1 cellular context compared by ENCODE assay signal in the genomic region with DNA sequence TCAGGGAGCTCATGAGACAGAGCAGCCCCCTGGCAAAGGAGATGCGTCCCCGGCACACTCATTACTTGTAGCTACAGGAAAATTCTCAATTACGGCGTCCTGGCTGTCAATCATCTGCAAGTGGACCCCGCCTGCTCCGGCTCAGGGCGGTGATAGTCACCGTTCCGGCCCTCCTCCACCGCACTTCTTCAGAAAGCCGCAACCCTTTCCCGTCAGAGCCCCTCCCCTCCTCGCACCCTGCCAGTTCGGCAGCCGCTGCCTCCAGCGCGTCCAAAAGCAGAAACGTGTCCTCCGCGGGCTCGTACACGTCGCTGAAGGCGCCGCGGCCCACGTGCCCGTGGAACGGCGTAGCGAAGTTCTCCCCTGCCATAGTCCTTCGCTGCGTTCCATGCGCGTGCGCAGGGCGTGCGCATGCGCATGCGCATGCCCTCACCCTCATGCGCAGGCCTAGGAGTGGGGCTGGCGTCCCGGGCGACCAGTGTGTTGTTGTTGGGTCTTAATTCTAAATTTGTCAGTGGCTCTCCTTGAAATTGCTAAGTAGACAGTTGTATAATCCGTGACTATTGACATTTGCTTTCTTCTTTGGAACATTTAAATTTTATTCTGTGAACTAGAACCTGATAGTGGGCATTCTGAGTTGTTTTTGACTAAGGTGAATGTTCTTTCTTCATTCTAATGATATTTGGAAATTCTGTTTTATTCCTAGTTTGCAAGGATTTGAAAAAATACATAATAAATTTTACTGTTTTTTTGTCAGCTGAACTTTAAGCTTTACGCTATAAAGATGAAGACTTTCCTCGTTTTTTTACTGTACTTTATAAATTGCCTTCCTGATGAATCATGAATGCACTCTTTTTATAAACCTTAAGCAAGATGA.
TF ChIP-seq lines count a peak whose summit lies in the region.

No MANE protein-coding gene starts in this region.

TF ChIP-seq in K562, 482 proteins besides CTCF, POLR2A, EP300 and RAD21 (continued from another document and continues in another):
- TF ChIP-seq, protein P1, sequence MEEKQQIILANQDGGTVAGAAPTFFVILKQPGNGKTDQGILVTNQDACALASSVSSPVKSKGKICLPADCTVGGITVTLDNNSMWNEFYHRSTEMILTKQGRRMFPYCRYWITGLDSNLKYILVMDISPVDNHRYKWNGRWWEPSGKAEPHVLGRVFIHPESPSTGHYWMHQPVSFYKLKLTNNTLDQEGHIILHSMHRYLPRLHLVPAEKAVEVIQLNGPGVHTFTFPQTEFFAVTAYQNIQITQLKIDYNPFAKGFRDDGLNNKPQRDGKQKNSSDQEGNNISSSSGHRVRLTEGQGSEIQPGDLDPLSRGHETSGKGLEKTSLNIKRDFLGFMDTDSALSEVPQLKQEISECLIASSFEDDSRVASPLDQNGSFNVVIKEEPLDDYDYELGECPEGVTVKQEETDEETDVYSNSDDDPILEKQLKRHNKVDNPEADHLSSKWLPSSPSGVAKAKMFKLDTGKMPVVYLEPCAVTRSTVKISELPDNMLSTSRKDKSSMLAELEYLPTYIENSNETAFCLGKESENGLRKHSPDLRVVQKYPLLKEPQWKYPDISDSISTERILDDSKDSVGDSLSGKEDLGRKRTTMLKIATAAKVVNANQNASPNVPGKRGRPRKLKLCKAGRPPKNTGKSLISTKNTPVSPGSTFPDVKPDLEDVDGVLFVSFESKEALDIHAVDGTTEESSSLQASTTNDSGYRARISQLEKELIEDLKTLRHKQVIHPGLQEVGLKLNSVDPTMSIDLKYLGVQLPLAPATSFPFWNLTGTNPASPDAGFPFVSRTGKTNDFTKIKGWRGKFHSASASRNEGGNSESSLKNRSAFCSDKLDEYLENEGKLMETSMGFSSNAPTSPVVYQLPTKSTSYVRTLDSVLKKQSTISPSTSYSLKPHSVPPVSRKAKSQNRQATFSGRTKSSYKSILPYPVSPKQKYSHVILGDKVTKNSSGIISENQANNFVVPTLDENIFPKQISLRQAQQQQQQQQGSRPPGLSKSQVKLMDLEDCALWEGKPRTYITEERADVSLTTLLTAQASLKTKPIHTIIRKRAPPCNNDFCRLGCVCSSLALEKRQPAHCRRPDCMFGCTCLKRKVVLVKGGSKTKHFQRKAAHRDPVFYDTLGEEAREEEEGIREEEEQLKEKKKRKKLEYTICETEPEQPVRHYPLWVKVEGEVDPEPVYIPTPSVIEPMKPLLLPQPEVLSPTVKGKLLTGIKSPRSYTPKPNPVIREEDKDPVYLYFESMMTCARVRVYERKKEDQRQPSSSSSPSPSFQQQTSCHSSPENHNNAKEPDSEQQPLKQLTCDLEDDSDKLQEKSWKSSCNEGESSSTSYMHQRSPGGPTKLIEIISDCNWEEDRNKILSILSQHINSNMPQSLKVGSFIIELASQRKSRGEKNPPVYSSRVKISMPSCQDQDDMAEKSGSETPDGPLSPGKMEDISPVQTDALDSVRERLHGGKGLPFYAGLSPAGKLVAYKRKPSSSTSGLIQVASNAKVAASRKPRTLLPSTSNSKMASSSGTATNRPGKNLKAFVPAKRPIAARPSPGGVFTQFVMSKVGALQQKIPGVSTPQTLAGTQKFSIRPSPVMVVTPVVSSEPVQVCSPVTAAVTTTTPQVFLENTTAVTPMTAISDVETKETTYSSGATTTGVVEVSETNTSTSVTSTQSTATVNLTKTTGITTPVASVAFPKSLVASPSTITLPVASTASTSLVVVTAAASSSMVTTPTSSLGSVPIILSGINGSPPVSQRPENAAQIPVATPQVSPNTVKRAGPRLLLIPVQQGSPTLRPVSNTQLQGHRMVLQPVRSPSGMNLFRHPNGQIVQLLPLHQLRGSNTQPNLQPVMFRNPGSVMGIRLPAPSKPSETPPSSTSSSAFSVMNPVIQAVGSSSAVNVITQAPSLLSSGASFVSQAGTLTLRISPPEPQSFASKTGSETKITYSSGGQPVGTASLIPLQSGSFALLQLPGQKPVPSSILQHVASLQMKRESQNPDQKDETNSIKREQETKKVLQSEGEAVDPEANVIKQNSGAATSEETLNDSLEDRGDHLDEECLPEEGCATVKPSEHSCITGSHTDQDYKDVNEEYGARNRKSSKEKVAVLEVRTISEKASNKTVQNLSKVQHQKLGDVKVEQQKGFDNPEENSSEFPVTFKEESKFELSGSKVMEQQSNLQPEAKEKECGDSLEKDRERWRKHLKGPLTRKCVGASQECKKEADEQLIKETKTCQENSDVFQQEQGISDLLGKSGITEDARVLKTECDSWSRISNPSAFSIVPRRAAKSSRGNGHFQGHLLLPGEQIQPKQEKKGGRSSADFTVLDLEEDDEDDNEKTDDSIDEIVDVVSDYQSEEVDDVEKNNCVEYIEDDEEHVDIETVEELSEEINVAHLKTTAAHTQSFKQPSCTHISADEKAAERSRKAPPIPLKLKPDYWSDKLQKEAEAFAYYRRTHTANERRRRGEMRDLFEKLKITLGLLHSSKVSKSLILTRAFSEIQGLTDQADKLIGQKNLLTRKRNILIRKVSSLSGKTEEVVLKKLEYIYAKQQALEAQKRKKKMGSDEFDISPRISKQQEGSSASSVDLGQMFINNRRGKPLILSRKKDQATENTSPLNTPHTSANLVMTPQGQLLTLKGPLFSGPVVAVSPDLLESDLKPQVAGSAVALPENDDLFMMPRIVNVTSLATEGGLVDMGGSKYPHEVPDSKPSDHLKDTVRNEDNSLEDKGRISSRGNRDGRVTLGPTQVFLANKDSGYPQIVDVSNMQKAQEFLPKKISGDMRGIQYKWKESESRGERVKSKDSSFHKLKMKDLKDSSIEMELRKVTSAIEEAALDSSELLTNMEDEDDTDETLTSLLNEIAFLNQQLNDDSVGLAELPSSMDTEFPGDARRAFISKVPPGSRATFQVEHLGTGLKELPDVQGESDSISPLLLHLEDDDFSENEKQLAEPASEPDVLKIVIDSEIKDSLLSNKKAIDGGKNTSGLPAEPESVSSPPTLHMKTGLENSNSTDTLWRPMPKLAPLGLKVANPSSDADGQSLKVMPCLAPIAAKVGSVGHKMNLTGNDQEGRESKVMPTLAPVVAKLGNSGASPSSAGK (IDR thresholded peaks at IDR 0.05) = peak; percentile 100
- TF ChIP-seq CHD4 (IDR thresholded peaks at IDR 0.05; ENCODE audit: insufficient read depth, insufficient replicate concordance, low read depth, low read length, poor library complexity, severe bottlenecking) (no peak), ZNF280B (CRISPR knock-in tag; IDR thresholded peaks at IDR 0.05) (no peak), ETV6 (IDR thresholded peaks at IDR 0.05; ENCODE audit: borderline replicate concordance in 1 of 2, low read depth in 2 of 2, low read length in 1 of 2) (no peak), ETV6 (CRISPR knock-in tag; IDR thresholded peaks at IDR 0.05; ENCODE audit: borderline replicate concordance) (peak; percentile 75; the same call in 1 of the 2 replicates), SIN3B (IDR thresholded peaks at IDR 0.05; ENCODE audit: low read depth) (peak; percentile 55; the same call in 1 of the 2 replicates), NFYB (IDR thresholded peaks at IDR 0.05; ENCODE audit: extremely low read depth, insufficient read length) (no peak), CCAR2 (IDR thresholded peaks at IDR 0.05; ENCODE audit: low read depth, low read length) (no peak), TARDBP (IDR thresholded peaks at IDR 0.05) (peak; percentile 91; the same call in 1 of the 2 replicates), ZNF766 (CRISPR knock-in tag; conservative IDR thresholded peaks at IDR 0.05) (peak; percentile 72), NFE2 (IDR thresholded peaks at IDR 0.05; ENCODE audit: low read depth) (peak; percentile 71), PBX2 (CRISPR knock-in tag; IDR thresholded peaks at IDR 0.05; ENCODE audit: low read depth) (peak; percentile 93), PBX2 (tag; conservative IDR thresholded peaks at IDR 0.05; ENCODE audit: low read depth) (peak; percentile 98), SAFB2 (IDR thresholded peaks at IDR 0.05; ENCODE audit: borderline replicate concordance, low read depth, low read length, severe bottlenecking) (no peak), ZNF282 (CRISPR knock-in tag; IDR thresholded peaks at IDR 0.05) (peak; percentile 97; the same call in 1 of the 2 replicates), ATF4 (CRISPR knock-in tag; IDR thresholded peaks at IDR 0.05) (0 out of 2 replicates have a peak, but pooled peaks have one; percentile 46), ZFPM2 (CRISPR knock-in tag; IDR thresholded peaks at IDR 0.05) (no peak), KDM1A (IDR thresholded peaks at IDR 0.05) (no peak), RBM25 (IDR thresholded peaks at IDR 0.05; ENCODE audit: low read depth, low read length, severe bottlenecking) (no peak)
- TF ChIP-seq, protein P2, sequence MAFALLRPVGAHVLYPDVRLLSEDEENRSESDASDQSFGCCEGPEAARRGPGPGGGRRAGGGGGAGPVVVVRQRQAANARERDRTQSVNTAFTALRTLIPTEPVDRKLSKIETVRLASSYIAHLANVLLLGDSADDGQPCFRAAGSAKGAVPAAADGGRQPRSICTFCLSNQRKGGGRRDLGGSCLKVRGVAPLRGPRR (CRISPR knock-in tag; IDR thresholded peaks at IDR 0.05) = no peak
- TF ChIP-seq, protein P3, sequence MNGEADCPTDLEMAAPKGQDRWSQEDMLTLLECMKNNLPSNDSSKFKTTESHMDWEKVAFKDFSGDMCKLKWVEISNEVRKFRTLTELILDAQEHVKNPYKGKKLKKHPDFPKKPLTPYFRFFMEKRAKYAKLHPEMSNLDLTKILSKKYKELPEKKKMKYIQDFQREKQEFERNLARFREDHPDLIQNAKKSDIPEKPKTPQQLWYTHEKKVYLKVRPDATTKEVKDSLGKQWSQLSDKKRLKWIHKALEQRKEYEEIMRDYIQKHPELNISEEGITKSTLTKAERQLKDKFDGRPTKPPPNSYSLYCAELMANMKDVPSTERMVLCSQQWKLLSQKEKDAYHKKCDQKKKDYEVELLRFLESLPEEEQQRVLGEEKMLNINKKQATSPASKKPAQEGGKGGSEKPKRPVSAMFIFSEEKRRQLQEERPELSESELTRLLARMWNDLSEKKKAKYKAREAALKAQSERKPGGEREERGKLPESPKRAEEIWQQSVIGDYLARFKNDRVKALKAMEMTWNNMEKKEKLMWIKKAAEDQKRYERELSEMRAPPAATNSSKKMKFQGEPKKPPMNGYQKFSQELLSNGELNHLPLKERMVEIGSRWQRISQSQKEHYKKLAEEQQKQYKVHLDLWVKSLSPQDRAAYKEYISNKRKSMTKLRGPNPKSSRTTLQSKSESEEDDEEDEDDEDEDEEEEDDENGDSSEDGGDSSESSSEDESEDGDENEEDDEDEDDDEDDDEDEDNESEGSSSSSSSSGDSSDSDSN (IDR thresholded peaks at IDR 0.05; ENCODE audit: borderline replicate concordance in 1 of 2, low read depth in 2 of 2, low read length in 2 of 2) = no peak
